8 cellular contexts compared by ENCODE assay signal in genomic region chr1:161738627-161739287, GRCh38. TPM values are rescaled to one million over a fixed set of nuclear protein-coding genes. Genes with fewer than 3 reads are reported as not detected.
DNase-seq lines count a peak whose midpoint lies in the region; ATAC-seq and TF ChIP-seq lines count a peak whose summit lies in the region.

No MANE protein-coding gene starts in this region.

- peaks cover 24% of the 10 kb centered on the region for H3K4me1 ChIP-seq in foreskin keratinocyte

- peak; percentile 80 for TF ChIP-seq CTCF in foreskin keratinocyte (conservative IDR thresholded peaks at IDR 0.05)

- ATAC-seq in HG03196 (IDR thresholded peaks at IDR 0.05; ENCODE audit: unreplicated experiment) (peak; percentile 57), foreskin keratinocyte (peak; percentile 71)

- peak; percentile 73 for DNase-seq in COLO829 (ENCODE audit: low spot score)
- peak; percentile 76 to 95 for DNase-seq in NOMO-1 (lab: John Stamatoyannopoulos, UW; ENCODE audit: unreplicated experiment in 2 of 2)
- peak; percentile 42 for DNase-seq in activated T-cell treated with anti-CD3 and anti-CD28 coated beads for 48 hours (ENCODE audit: low read depth)
- DNase-seq in foreskin keratinocyte, result peak; percentile 57 to 76
- DNase-seq in pons (ENCODE audit: low spot score), result peak; percentile 78
- DNase-seq in NCI-H510A treated with DMSO at 0.1 percent for 48 hours (lab: John Stamatoyannopoulos, UW), result no peak

- no peaks in the 10 kb centered on the region for H3K27me3 ChIP-seq in foreskin keratinocyte

- TF ChIP-seq POLR2A in GM19193 (IDR thresholded peaks at IDR 0.05; ENCODE audit: extremely low read depth, insufficient read depth, insufficient read length), result peak; percentile 41

- H3K27ac ChIP-seq in foreskin keratinocyte, result no peak overlapping the region

RNA-seq across cellular contexts. Expression of gene DUSP12, which starts 10.8 kb away (rescaled TPM):
- 31.9 and 32.0 TPM in 2 replicates for total RNA-seq in foreskin keratinocyte
- 27.1 and 30.0 TPM in 2 replicates for polyA plus RNA-seq in foreskin keratinocyte

RNA-seq across cellular contexts. Expression of gene FCRLB, which starts 17.4 kb away (rescaled TPM):
- total RNA-seq in foreskin keratinocyte, result 0.51 and 0.92 TPM in 2 replicates
- 0.72 and 0.87 TPM in 2 replicates for polyA plus RNA-seq in foreskin keratinocyte

RNA-seq across cellular contexts. Expression of gene ATF6, which starts 27.4 kb away (rescaled TPM):
- total RNA-seq in foreskin keratinocyte, result 16.1 and 16.8 TPM in 2 replicates
- polyA plus RNA-seq in foreskin keratinocyte, result 8.3 and 10.8 TPM in 2 replicates

RNA-seq across cellular contexts. Expression of gene FCRLA, which starts 31.7 kb away (rescaled TPM):
- 0.53 and 0.58 TPM in 2 replicates for total RNA-seq in foreskin keratinocyte
- polyA plus RNA-seq in foreskin keratinocyte, result 0.45 and 0.77 TPM in 2 replicates
